In genomic region chr4:173243917-173244658, GRCh38 we compare ENCODE assay signal across 9 cellular contexts.
A peak's percentile ranks its signal among the peaks of the same experiment; 100 is the strongest.
DNase-seq lines count a peak whose midpoint lies in the region; ATAC-seq and TF ChIP-seq lines count a peak whose summit lies in the region.
"Had no signal": no experiment of that assay in that cellular context is flagged by ENCODE, and none has a peak within 500 bp of the region (broad histone marks: within the 10 kb centered on the region; RNA-seq: fewer than 3 reads in every experiment).

No MANE protein-coding gene starts in this region.

- H3K4ac ChIP-seq in H9 (ENCODE audit: low read depth, low read length) = no peak overlapping the region

- no peaks in the 10 kb centered on the region for H3K9me3 Mint-ChIP-seq in H9
- H3K9me3 Mint-ChIP-seq in endodermal cell = no peaks in the 10 kb centered on the region
- H3K9me3 Mint-ChIP-seq in T-cell = no peaks in the 10 kb centered on the region

- WGBS in H9 (ENCODE audit: extremely low coverage, insufficient read length, low lambda C conversion rate) = no CpG with 5 or more reads among the region's 3 CpGs
- WGBS in endodermal cell (ENCODE audit: insufficient coverage in 1 of 2, insufficient read length in 1 of 2), 2 experiments = 88 to 97% methylated on average over 1 to 3 of the region's 3 CpGs

- no peaks in the 10 kb centered on the region for H3K36me3 ChIP-seq in endodermal cell (ENCODE audit: control insufficient read depth, insufficient read depth, low read length)

- H3K4me1 Mint-ChIP-seq in H9 = peaks cover 66 to 69% of the 10 kb centered on the region in 2 experiments
- peaks cover 41% of the 10 kb centered on the region for H3K4me1 Mint-ChIP-seq in endodermal cell
- peaks cover 17 to 40% (median 32%) of the 10 kb centered on the region in 3 donors for H3K4me1 Mint-ChIP-seq in T-cell

- no peak overlapping the region for H2BK5ac ChIP-seq in H9 (ENCODE audit: insufficient read length, low read length)

- no peaks in the 10 kb centered on the region for H3K79me1 ChIP-seq in H9 (ENCODE audit: insufficient read depth, low read depth, low read length, poor library complexity, severe bottlenecking)

- no peak overlapping the region for H3K4me3 ChIP-seq in endodermal cell (ENCODE audit: low read length)

- H3K4me2 ChIP-seq in H9 (ENCODE audit: insufficient read depth, insufficient read length, low read length) = no peak overlapping the region

- peak overlapping the region in 2 of 3 experiments; percentile 66 to 81; a peak in 5 of 7 replicates for H3K27ac Mint-ChIP-seq in H9
- peak overlapping the region; percentile 23 for H3K27ac Mint-ChIP-seq in endodermal cell
- no peak overlapping the region for H3K27ac Mint-ChIP-seq in T-cell

- peaks cover 10% of the 10 kb centered on the region; the same call in 1 of the 2 replicates for H3K79me2 ChIP-seq in H9 (ENCODE audit: insufficient read depth, low read length)

- no peak overlapping the region for H3K9ac ChIP-seq in H9 (ENCODE audit: extremely low read depth, insufficient read length, low read length)
- H3K9ac ChIP-seq in endodermal cell (ENCODE audit: extremely low read depth, low read length, poor library complexity, severe bottlenecking) = no peak overlapping the region

- H3K27me3 ChIP-seq in H9 (ENCODE audit: insufficient read depth, low read length) (no peaks in the 10 kb centered on the region), endodermal cell (ENCODE audit: control insufficient read depth, insufficient read depth, low read length, poor library complexity, severe bottlenecking) (no peaks in the 10 kb centered on the region)

- POLR2A ChIA-PET in T-cell (lab: Charles Lee) = no interaction called here

- no peak for DNase-seq in H9
- DNase-seq in endodermal cell = no peak
- no peak for DNase-seq in cerebellar nuclear complex (lab: John Stamatoyannopoulos, UW)
- no peak for DNase-seq in A172 (ENCODE audit: low spot score)
- no peak for DNase-seq in stimulated activated CD4-positive, alpha-beta T cell treated with anti-CD3 and anti-CD28 coated beads, Interleukin-15, amount 100 ng/mL, for 24 hours
- no peak for DNase-seq in T-cell
- DNase-seq: stimulated activated CD4-positive, alpha-beta T cell treated with anti-CD3 and anti-CD28 coated beads, Interleukin-2, amount 100 ng/mL, for 48 hours had no signal

- no peak overlapping the region for H3K27ac ChIP-seq in H9 (ENCODE audit: insufficient read length, low read depth, low read length)
- H3K27ac ChIP-seq in endodermal cell (ENCODE audit: low read depth, low read length) = no peak overlapping the region

- peak; percentile 83 for ATAC-seq in GM19023 (IDR thresholded peaks at IDR 0.05; ENCODE audit: unreplicated experiment)
- peak; percentile 60 for ATAC-seq in HG03521 (IDR thresholded peaks at IDR 0.05; ENCODE audit: unreplicated experiment)
- no peak for ATAC-seq in T-cell (replicated peaks in 1 of 4)

- no peak for TF ChIP-seq CTCF in H9 (conservative IDR thresholded peaks at IDR 0.05)
- TF ChIP-seq CTCF in endodermal cell (conservative IDR thresholded peaks at IDR 0.05) = no peak

- H3K18ac ChIP-seq in H9 (ENCODE audit: insufficient read length, low read depth, low read length) = no peak overlapping the region

- H3K14ac ChIP-seq in H9 (ENCODE audit: insufficient read depth, low read length) = no peak overlapping the region

- H3T11ph ChIP-seq in H9 (ENCODE audit: low read length) = no peak overlapping the region

- no peaks in the 10 kb centered on the region for H4K20me1 ChIP-seq in H9 (ENCODE audit: control insufficient read depth, insufficient read depth, insufficient read length)

- H4K8ac ChIP-seq in H9 (replicated peaks; ENCODE audit: insufficient read length, low read depth, low read length) = no peak overlapping the region

- H3K9me3 ChIP-seq in H9 (ENCODE audit: control insufficient read depth, low read depth, low read length) = no peaks in the 10 kb centered on the region
- H3K9me3 ChIP-seq in endodermal cell (ENCODE audit: control insufficient read depth, low read length) = no peaks in the 10 kb centered on the region

- H2BK120ac ChIP-seq in H9 (ENCODE audit: low read depth, low read length, poor library complexity, severe bottlenecking) = no peak overlapping the region

- H2AFZ ChIP-seq in H9 (ENCODE audit: low read length) = no peak overlapping the region

- no peak overlapping the region for H3K23ac ChIP-seq in H9 (ENCODE audit: insufficient read length, low read depth, low read length)

- H3K36me3 Mint-ChIP-seq in H9 (ENCODE audit: insufficient read depth in 1 of 3, low read depth in 3 of 3) = peaks cover 4 to 7% (median 4%) of the 10 kb centered on the region in 3 experiments; a peak in 4 of 7 replicates
- peaks cover 5% of the 10 kb centered on the region for H3K36me3 Mint-ChIP-seq in endodermal cell (ENCODE audit: low read depth)
- H3K36me3 Mint-ChIP-seq in T-cell = peaks cover 6% of the 10 kb centered on the region

- H3K4me3 Mint-ChIP-seq in H9 (0 out of 5 replicates have a peak overlapping the region, but pooled peaks of 1 of the 2 experiments have one; percentile 23), endodermal cell (no peak overlapping the region), T-cell (no peak overlapping the region)

- no peak overlapping the region for H2BK15ac ChIP-seq in H9 (ENCODE audit: low read depth, low read length)

- H3K56ac ChIP-seq in H9 (ENCODE audit: insufficient read length, low read depth, low read length) = no peak overlapping the region

- H3K23me2 ChIP-seq in H9 (ENCODE audit: insufficient read length, low read depth, low read length, poor library complexity, severe bottlenecking) = no peaks in the 10 kb centered on the region

- H2BK20ac ChIP-seq in H9 (ENCODE audit: low read depth, low read length, poor library complexity, severe bottlenecking) = no peak overlapping the region

- no peak overlapping the region for H2BK12ac ChIP-seq in H9 (ENCODE audit: insufficient read length, low read depth, low read length)

- H2AK5ac ChIP-seq in H9 (ENCODE audit: insufficient read length, low read length) = no peak overlapping the region

- H3K4me1 ChIP-seq in H9 (ENCODE audit: insufficient read depth, low read length) = peaks cover 12% of the 10 kb centered on the region; the same call in 1 of the 2 replicates
- peaks cover 11% of the 10 kb centered on the region for H3K4me1 ChIP-seq in endodermal cell (ENCODE audit: control insufficient read depth, insufficient read depth, low read length)

- H3K27me3 Mint-ChIP-seq in H9 (ENCODE audit: low read depth) (no peaks in the 10 kb centered on the region), endodermal cell (ENCODE audit: insufficient read depth) (no peaks in the 10 kb centered on the region), T-cell (no peaks in the 10 kb centered on the region)

- H4K91ac ChIP-seq in H9 (ENCODE audit: insufficient read length, low read depth, low read length) = no peak overlapping the region

- no peak overlapping the region for H4K5ac ChIP-seq in H9 (ENCODE audit: insufficient read length, low read depth, low read length)

- CTCF ChIA-PET in T-cell (lab: Charles Lee) = no interaction called here

Comparison
In these comparisons a context has a peak if more than half of its experiments do, and no peak if none do; other contexts are left out.
1. ATAC-seq: peak in GM19023 (single experiment) and HG03521 (single experiment); none in T-cell (0 of 4).
2. H3K27ac Mint-ChIP-seq: peak in H9 (2 of 3) and endodermal cell (single experiment); none in T-cell (0 of 2).